In genomic region chr5:154346427-154346826, GRCh38 we compare ENCODE assay signal across 20 cellular contexts.
DNase-seq lines count a peak whose midpoint lies in the region; ATAC-seq and TF ChIP-seq lines count a peak whose summit lies in the region.
"Had no signal": no experiment of that assay in that cellular context is flagged by ENCODE, and none has a peak within 500 bp of the region (broad histone marks: within the 10 kb centered on the region; RNA-seq: fewer than 3 reads in every experiment).

No MANE protein-coding gene starts in this region.

- H3K27me3 Mint-ChIP-seq in chondrocyte (ENCODE audit: low read depth), result no peaks in the 10 kb centered on the region
- no peaks in the 10 kb centered on the region for H3K27me3 Mint-ChIP-seq in stimulated activated naive B cell treated with anti-CD40 and anti-IgM and Interleukin-4, amounts not matched to agents 10 μg/mL and 1 μg/mL and 100 μg/mL, for 72 hours
- H3K27me3 Mint-ChIP-seq: B cell; CD4-positive, CD25-positive, alpha-beta regulatory T cell had no signal

- H3K36me3 Mint-ChIP-seq in chondrocyte (ENCODE audit: low read depth), result peaks cover 3% of the 10 kb centered on the region
- peaks cover 4 to 7% of the 10 kb centered on the region in 2 donors for H3K36me3 Mint-ChIP-seq in stimulated activated naive B cell treated with anti-CD40 and anti-IgM and Interleukin-4, amounts not matched to agents 10 μg/mL and 1 μg/mL and 100 μg/mL, for 72 hours

- no peak overlapping the region for H3K4me3 ChIP-seq in AG10803 (ENCODE audit: low read length)
- H3K4me3 ChIP-seq in retinal pigment epithelial cell (ENCODE audit: low read length), result no peak overlapping the region
- H3K4me3 ChIP-seq in mucosa of descending colon, result no peak overlapping the region
- H3K4me3 ChIP-seq: A549, BLaER1, GM23248 had no signal

- no peaks in the 10 kb centered on the region for H3K4me1 ChIP-seq in mucosa of descending colon (ENCODE audit: low read depth)
- H3K4me1 ChIP-seq: BLaER1 had no signal

- ATAC-seq in stimulated activated naive B cell treated with anti-CD40 and anti-IgM and Interleukin-4, amounts not matched to agents 10 μg/mL and 1 μg/mL and 100 μg/mL, for 72 hours (replicated peaks), result no peak
- ATAC-seq in mucosa of descending colon (no peak), GM18858 (IDR thresholded peaks at IDR 0.05; ENCODE audit: unreplicated experiment) (no peak)
- ATAC-seq: A549; CD8-positive, alpha-beta T cell had no signal

- TF ChIP-seq CTCF in AG10803 (conservative IDR thresholded peaks at IDR 0.05; ENCODE audit: low read length) (no peak), chondrocyte (IDR thresholded peaks at IDR 0.05) (no peak), retinal pigment epithelial cell (conservative IDR thresholded peaks at IDR 0.05; ENCODE audit: low read depth, low read length) (no peak), mucosa of descending colon (IDR thresholded peaks at IDR 0.05) (no peak)

- peaks cover 23% of the 10 kb centered on the region for H3K4me1 Mint-ChIP-seq in chondrocyte (ENCODE audit: low read depth)
- peaks cover 9 to 14% of the 10 kb centered on the region in 2 donors for H3K4me1 Mint-ChIP-seq in stimulated activated naive B cell treated with anti-CD40 and anti-IgM and Interleukin-4, amounts not matched to agents 10 μg/mL and 1 μg/mL and 100 μg/mL, for 72 hours

- intact Hi-C loops in mucosa of descending colon (cut with DNase I, micrococcal nuclease), result no loop called here

- H3K27ac Mint-ChIP-seq in chondrocyte (ENCODE audit: unreplicated experiment), result peak overlapping the region; percentile 29
- H3K27ac Mint-ChIP-seq in stimulated activated naive B cell treated with anti-CD40 and anti-IgM and Interleukin-4, amounts not matched to agents 10 μg/mL and 1 μg/mL and 100 μg/mL, for 72 hours, result peak overlapping the region; percentile 25
- H3K27ac Mint-ChIP-seq: B cell; CD4-positive, CD25-positive, alpha-beta regulatory T cell; CD8-positive, alpha-beta T cell had no signal

- no peaks in the 10 kb centered on the region for H3K9me3 ChIP-seq in mucosa of descending colon
- H3K9me3 ChIP-seq: A549, BLaER1, Caco-2 had no signal

- H3K36me3 ChIP-seq in mucosa of descending colon (ENCODE audit: low read depth), result no peaks in the 10 kb centered on the region
- H3K36me3 ChIP-seq: BLaER1 had no signal

- peak; percentile 15 for DNase-seq in AG10803 (ENCODE audit: low read depth)
- DNase-seq in chondrocyte (ENCODE audit: low spot score), result no peak
- DNase-seq in retinal pigment epithelial cell (ENCODE audit: low read depth), result peak; percentile 53
- no peak for DNase-seq in stimulated activated naive B cell treated with anti-CD40 and anti-IgM and Interleukin-4, amounts not matched to agents 10 μg/mL and 1 μg/mL and 100 μg/mL, for 72 hours
- no peak for DNase-seq in mucosa of descending colon
- DNase-seq in Ammon's horn (ENCODE audit: low spot score), result no peak
- DNase-seq: 8988T; ACHN; Caco-2; CD4-positive, CD25-positive, alpha-beta regulatory T cell; CD8-positive, alpha-beta T cell; DMS153; GF-D8; GM23248; H7; HCEC 1CT had no signal

- H3K9me3 Mint-ChIP-seq in chondrocyte (ENCODE audit: low read depth), result no peaks in the 10 kb centered on the region
- H3K9me3 Mint-ChIP-seq in stimulated activated naive B cell treated with anti-CD40 and anti-IgM and Interleukin-4, amounts not matched to agents 10 μg/mL and 1 μg/mL and 100 μg/mL, for 72 hours, result no peaks in the 10 kb centered on the region
- H3K9me3 Mint-ChIP-seq: CD8-positive, alpha-beta T cell had no signal

- no peak overlapping the region for H3K4me3 Mint-ChIP-seq in chondrocyte (ENCODE audit: unreplicated experiment)
- no peak overlapping the region for H3K4me3 Mint-ChIP-seq in stimulated activated naive B cell treated with anti-CD40 and anti-IgM and Interleukin-4, amounts not matched to agents 10 μg/mL and 1 μg/mL and 100 μg/mL, for 72 hours
- H3K4me3 Mint-ChIP-seq: B cell; CD4-positive, CD25-positive, alpha-beta regulatory T cell; CD8-positive, alpha-beta T cell had no signal

Comparison
In these comparisons a context has a peak if more than half of its experiments do, and no peak if none do; other contexts are left out.
1. DNase-seq: peak in AG10803 (single experiment) and retinal pigment epithelial cell (single experiment); none in chondrocyte (single experiment), stimulated activated naive B cell treated with anti-CD40 and anti-IgM and Interleukin-4, amounts not matched to agents 10 μg/mL and 1 μg/mL and 100 μg/mL, for 72 hours (single experiment), mucosa of descending colon (0 of 3) and Ammon's horn (single experiment).